Comparison of ENCODE assay signal across 10 cellular contexts in genomic region chr3:71210257-71211002, GRCh38.
DNase-seq lines count a peak whose midpoint lies in the region; ATAC-seq and TF ChIP-seq lines count a peak whose summit lies in the region.
"Had no signal": no experiment of that assay in that cellular context is flagged by ENCODE, and none has a peak within 500 bp of the region (broad histone marks: within the 10 kb centered on the region; RNA-seq: fewer than 3 reads in every experiment).

No MANE protein-coding gene starts in this region.

- POLR2A ChIA-PET in activated CD4-positive, alpha-beta T cell treated with anti-CD3 and anti-CD28 coated beads, Interleukin-2, amount 10 ng/mL, durations not matched to agents 7 days and 5 days (lab: Charles Lee): no interaction called here

- H3K27ac ChIP-seq in breast epithelium (peak overlapping the region; percentile 69 to 78), transverse colon (peak overlapping the region; percentile 74 to 84 (median 81))
- H3K27ac ChIP-seq: parathyroid adenoma had no signal

- peaks cover 9% of the 10 kb centered on the region for H3K36me3 Mint-ChIP-seq in activated CD4-positive, alpha-beta T cell treated with anti-CD3 and anti-CD28 coated beads, Interleukin-2, amount 10 ng/mL, durations not matched to agents 7 days and 5 days (ENCODE audit: low read depth)

- H3K4me1 ChIP-seq in breast epithelium (no peaks in the 10 kb centered on the region), transverse colon (peaks cover 31 to 62% (median 40%) of the 10 kb centered on the region in 4 donors)
- H3K4me1 ChIP-seq: parathyroid adenoma had no signal

- H3K4me3 Mint-ChIP-seq in activated CD4-positive, alpha-beta T cell treated with anti-CD3 and anti-CD28 coated beads, Interleukin-2, amount 10 ng/mL, durations not matched to agents 7 days and 5 days: no peak overlapping the region

- H3K9me3 ChIP-seq in breast epithelium (no peaks in the 10 kb centered on the region), transverse colon (no peaks in the 10 kb centered on the region)

- TF ChIP-seq EP300 in transverse colon (IDR thresholded peaks at IDR 0.05; ENCODE audit: low read depth): peak; percentile 85

- no peaks in the 10 kb centered on the region for H3K27me3 Mint-ChIP-seq in activated CD4-positive, alpha-beta T cell treated with anti-CD3 and anti-CD28 coated beads, Interleukin-2, amount 10 ng/mL, durations not matched to agents 7 days and 5 days
- H3K27me3 Mint-ChIP-seq: CD8-positive, alpha-beta memory T cell had no signal

- no peaks in the 10 kb centered on the region for H3K36me3 ChIP-seq in breast epithelium
- H3K36me3 ChIP-seq in transverse colon: no peaks in the 10 kb centered on the region

- peak overlapping the region; percentile 0 for H3K27ac Mint-ChIP-seq in activated CD4-positive, alpha-beta T cell treated with anti-CD3 and anti-CD28 coated beads, Interleukin-2, amount 10 ng/mL, durations not matched to agents 7 days and 5 days

- H3K27me3 ChIP-seq in breast epithelium: no peaks in the 10 kb centered on the region
- H3K27me3 ChIP-seq in transverse colon: no peaks in the 10 kb centered on the region

- 26 to 68% methylated on average over 3 to 4 of the region's 4 CpGs for WGBS in transverse colon (ENCODE audit: low coverage in 1 of 2), 2 donors

- DNase-seq in activated CD4-positive, alpha-beta T cell treated with anti-CD3 and anti-CD28 coated beads, Interleukin-2, amount 10 ng/mL, durations not matched to agents 7 days and 5 days: no peak
- no peak for DNase-seq in activated CD4-positive, alpha-beta T cell treated with anti-CD3 and anti-CD28 coated beads, Interleukin-2, amount 50 U/mL, for 48 hours
- DNase-seq in breast epithelium (ENCODE audit: low spot score in 2 of 2) (peak in 1 of 2 donors; percentile 24), medulla oblongata (ENCODE audit: extremely low spot score) (peak; percentile 32), transverse colon (peak; percentile 39)
- DNase-seq in NK-92 treated with Interleukin-12 subunit alpha and Interleukin-12 subunit beta, amount 100 ng/mL, for 24 hours (lab: John Stamatoyannopoulos, UW): no peak
- DNase-seq in stimulated activated CD4-positive, alpha-beta T cell treated with anti-CD3 and anti-CD28 coated beads, Interleukin-1b, Interleukin-23, amount 100 ng/mL, for 48 hours: no peak
- DNase-seq: CD8-positive, alpha-beta memory T cell had no signal

- CTCF ChIA-PET in activated CD4-positive, alpha-beta T cell treated with anti-CD3 and anti-CD28 coated beads, Interleukin-2, amount 10 ng/mL, durations not matched to agents 7 days and 5 days (lab: Charles Lee): interaction anchor here (1.4 kb wide), 1 partner anchor 19 kb away, joined by 4 read pairs; no protein-coding TSS in a partner anchor

- intact Hi-C loops in breast epithelium (cut with DNase I; ENCODE audit: low total_unique reads): loop anchor here (5.0 kb wide), 1 partner anchor 1692 kb away; no protein-coding TSS in a partner anchor
- intact Hi-C loops in transverse colon (cut with DNase I; ENCODE audit: low total_unique reads): no loop called here

- peaks cover 4% of the 10 kb centered on the region for H3K9me3 Mint-ChIP-seq in activated CD4-positive, alpha-beta T cell treated with anti-CD3 and anti-CD28 coated beads, Interleukin-2, amount 10 ng/mL, durations not matched to agents 7 days and 5 days
- H3K9me3 Mint-ChIP-seq: CD8-positive, alpha-beta memory T cell had no signal

- H3K4me1 Mint-ChIP-seq in activated CD4-positive, alpha-beta T cell treated with anti-CD3 and anti-CD28 coated beads, Interleukin-2, amount 10 ng/mL, durations not matched to agents 7 days and 5 days: peaks cover 28% of the 10 kb centered on the region

- TF ChIP-seq CTCF in breast epithelium (IDR thresholded peaks at IDR 0.05) (peak in 1 of 3 donors; percentile 9), transverse colon (IDR thresholded peaks at IDR 0.05) (peak in 4 of 5 experiments; percentile 10 to 44 (median 34))

- in situ Hi-C loops in transverse colon (cut with MboI; ENCODE audit: low pct_ligation_motif_present in 1 of 4, low pct_unique_long_range_greater_than_20kb in 1 of 4, low sequenced_read_pairs in 3 of 4): no loop called here

- ATAC-seq in HG03520 (IDR thresholded peaks at IDR 0.05; ENCODE audit: unreplicated experiment): no peak

- no peak overlapping the region for H3K4me3 ChIP-seq in breast epithelium
- no peak overlapping the region for H3K4me3 ChIP-seq in transverse colon

- TF ChIP-seq POLR2A in breast epithelium (IDR thresholded peaks at IDR 0.05): no peak
- TF ChIP-seq POLR2A in transverse colon (IDR thresholded peaks at IDR 0.05): no peak

Comparison
In these comparisons a context has a peak if more than half of its experiments do, and no peak if none do; other contexts are left out.
1. DNase-seq: peak in medulla oblongata (single experiment) and transverse colon (single experiment); none in activated CD4-positive, alpha-beta T cell treated with anti-CD3 and anti-CD28 coated beads, Interleukin-2, amount 10 ng/mL, durations not matched to agents 7 days and 5 days (single experiment), activated CD4-positive, alpha-beta T cell treated with anti-CD3 and anti-CD28 coated beads, Interleukin-2, amount 50 U/mL, for 48 hours (0 of 2), NK-92 treated with Interleukin-12 subunit alpha and Interleukin-12 subunit beta, amount 100 ng/mL, for 24 hours (single experiment) and stimulated activated CD4-positive, alpha-beta T cell treated with anti-CD3 and anti-CD28 coated beads, Interleukin-1b, Interleukin-23, amount 100 ng/mL, for 48 hours (single experiment).